Comparison of ENCODE assay signal across 37 cellular contexts in the genomic region with DNA sequence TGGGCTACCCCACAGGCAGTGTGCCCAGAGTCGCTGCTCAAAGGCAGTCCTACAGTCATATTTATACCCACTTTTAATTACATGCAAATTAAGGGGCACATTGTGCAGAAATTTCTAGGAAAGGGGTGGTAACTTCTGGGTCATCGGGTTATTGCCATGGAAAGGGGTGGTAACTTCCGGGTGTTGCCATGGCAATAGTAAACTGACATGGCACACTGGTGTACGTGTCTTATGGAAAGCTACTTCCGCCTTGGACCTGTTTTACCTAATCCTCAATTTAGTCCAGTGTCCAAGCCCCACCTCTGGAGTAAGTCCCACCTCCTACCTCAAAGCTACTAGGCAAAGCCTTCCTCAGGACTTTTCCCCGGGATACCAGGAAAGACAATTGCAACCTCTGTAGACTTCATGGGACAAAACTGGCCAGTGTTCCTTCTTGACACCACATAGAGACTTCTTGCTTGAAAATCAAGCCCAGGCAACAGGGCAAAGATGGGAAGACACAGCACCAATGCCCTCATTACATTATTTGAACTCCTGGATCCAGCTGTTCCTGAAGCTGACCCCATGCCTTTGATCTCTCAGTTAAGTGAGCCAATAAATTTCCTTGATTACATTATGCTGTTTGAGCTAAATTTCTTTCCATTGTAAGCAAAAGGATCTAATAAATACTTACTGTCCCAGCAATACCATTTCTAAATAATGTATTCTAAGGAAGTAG.
"Had no signal": no experiment of that assay in that cellular context is flagged by ENCODE, and none has a peak within 500 bp of the region (broad histone marks: within the 10 kb centered on the region; RNA-seq: fewer than 3 reads in every experiment).

No MANE protein-coding gene starts in this region.

- H3K36me3 ChIP-seq: adrenal gland, brain microvascular endothelial cell, breast epithelium had no signal

- H3K36me3 Mint-ChIP-seq: activated CD4-positive, alpha-beta memory T cell treated with anti-CD3 and anti-CD28 coated beads for 36 hours; activated naive CD4-positive, alpha-beta T cell treated with anti-CD3 and anti-CD28 coated beads, Interleukin-2, amount 50 U/mL, for 72 hours; activated naive CD8-positive, alpha-beta T cell treated with anti-CD3 and anti-CD28 coated beads for 36 hours had no signal

- DNase-seq: activated B cell treated with CpG ODN at 0.5 μM for 24 hours; activated CD4-positive, alpha-beta memory T cell treated with anti-CD3 and anti-CD28 coated beads for 36 hours; activated CD4-positive, alpha-beta T cell treated with anti-CD3 and anti-CD28 coated beads for 4 hours; activated CD4-positive, alpha-beta T cell treated with anti-CD3 and anti-CD28 coated beads, Interleukin-2, amount 10 ng/mL, durations not matched to agents 24 days and 14 days; activated CD4-positive, alpha-beta T cell treated with anti-CD3 and anti-CD28 coated beads, Interleukin-2, amount 50 U/mL, for 1 hour; activated CD4-positive, alpha-beta T cell treated with anti-CD3 and anti-CD28 coated beads, Interleukin-2, amount 50 U/mL, for 4 hours; activated CD4-positive, CD25-positive, alpha-beta regulatory T cell treated with anti-CD3 and anti-CD28 coated beads, Interleukin-2, amount 50 U/mL, for 72 hours; activated CD8-positive, alpha-beta memory T cell treated with anti-CD3 and anti-CD28 coated beads, Interleukin-2, amount 50 U/mL, for 4 hours; activated CD8-positive, alpha-beta T cell treated with anti-CD3 and anti-CD28 coated beads for 36 hours; activated effector memory CD4-positive, alpha-beta T cell treated with anti-CD3 and anti-CD28 coated beads, Interleukin-2, amount 50 U/mL, for 16 hours; activated gamma-delta T cell treated with Interleukin-2 at 50 U/mL for 16 hours; activated naive CD4-positive, alpha-beta T cell; activated naive CD4-positive, alpha-beta T cell treated with anti-CD3 and anti-CD28 coated beads for 36 hours; activated naive CD4-positive, alpha-beta T cell treated with anti-CD3 and anti-CD28 coated beads, Interleukin-2, amount 50 U/mL, for 16 hours; activated naive CD8-positive, alpha-beta T cell treated with anti-CD3 and anti-CD28 coated beads for 36 hours; activated T-cell treated with anti-CD3 and anti-CD28 coated beads for 4 hours; activated T-cell treated with anti-CD3 and anti-CD28 coated beads, Interleukin-2, amount 50 U/mL, for 1 hour; activated T-cell treated with anti-CD3 and anti-CD28 coated beads, Interleukin-2, amount 50 U/mL, for 4 hours; activated T-cell treated with anti-CD3 and anti-CD28 coated beads, Interleukin-2, amount 50 U/mL, for 72 hours; adrenal gland; amniotic stem cell; aorta; body of pancreas; brain microvascular endothelial cell; central memory CD4-positive, alpha-beta T cell; T-helper 1 cell; T-helper 2 cell; T-helper 9 cell had no signal

- H3K27ac ChIP-seq: adrenal gland, body of pancreas, brain microvascular endothelial cell, breast epithelium, VCaP had no signal

- H3K4me3 Mint-ChIP-seq: activated B cell treated with CpG ODN at 0.5 μM for 24 hours; activated CD4-positive, alpha-beta memory T cell treated with anti-CD3 and anti-CD28 coated beads for 36 hours; activated CD4-positive, alpha-beta T cell treated with anti-CD3 and anti-CD28 coated beads, Interleukin-2, amount 10 ng/mL, durations not matched to agents 24 days and 14 days; activated CD8-positive, alpha-beta T cell treated with anti-CD3 and anti-CD28 coated beads for 36 hours; activated naive CD4-positive, alpha-beta T cell treated with anti-CD3 and anti-CD28 coated beads for 36 hours; activated naive CD8-positive, alpha-beta T cell treated with anti-CD3 and anti-CD28 coated beads for 36 hours; activated T-cell treated with anti-CD3 and anti-CD28 coated beads, Interleukin-2, amount 50 U/mL, for 4 hours; activated T-cell treated with anti-CD3 and anti-CD28 coated beads, Interleukin-2, amount 50 U/mL, for 72 hours; activated T-helper 1 cell treated with anti-CD3 and anti-CD28 coated beads, Interleukin-12 subunit alpha, Interleukin-12 subunit beta, Interleukin-2, Interleukin-4 antibody, amounts not matched to agents 30 ng/mL and 10 ng/mL and 1 ng/mL, durations not matched to agents 14 hours and 24 hours and 36 hours; activated T-helper 17 cell treated with anti-CD3 and anti-CD28 coated beads, Interleukin-2, amount 50 U/mL, for 72 hours; T-helper 1 cell treated with Interleukin-12 subunit alpha and Interleukin-12 subunit beta and Interleukin-4 antibody, amounts not matched to agents 30 μg/mL and 1 μg/mL, for 36 hours; T-helper 2 cell treated with Interferon-gamma antibody and Interleukin-4, amounts not matched to agents 5 μg/mL and 100 μg/mL, for 36 hours had no signal

- H3K4me3 ChIP-seq: adrenal gland, body of pancreas, breast epithelium had no signal

- H3K27me3 Mint-ChIP-seq: activated B cell treated with CpG ODN at 0.5 μM for 24 hours had no signal

- H3K4me1 ChIP-seq: breast epithelium had no signal

- H3K27me3 ChIP-seq: adrenal gland, body of pancreas, brain microvascular endothelial cell, breast epithelium had no signal

- FAIRE-seq: astrocyte, TTC549 had no signal

- H3K4me1 Mint-ChIP-seq: activated B cell treated with CpG ODN at 0.5 μM for 24 hours; activated CD4-positive, alpha-beta T cell treated with anti-CD3 and anti-CD28 coated beads, Interleukin-2, amount 10 ng/mL, durations not matched to agents 24 days and 14 days; activated naive CD8-positive, alpha-beta T cell treated with anti-CD3 and anti-CD28 coated beads for 36 hours; activated T-helper 17 cell treated with anti-CD3 and anti-CD28 coated beads, Interleukin-2, amount 50 U/mL, for 72 hours had no signal

- H3K9me3 Mint-ChIP-seq: activated B cell treated with CpG ODN at 0.5 μM for 24 hours; activated CD4-positive, alpha-beta memory T cell treated with anti-CD3 and anti-CD28 coated beads for 36 hours; activated CD4-positive, alpha-beta T cell treated with anti-CD3 and anti-CD28 coated beads, Interleukin-2, amount 10 ng/mL, durations not matched to agents 24 days and 14 days; activated CD8-positive, alpha-beta T cell treated with anti-CD3 and anti-CD28 coated beads for 36 hours; activated naive CD4-positive, alpha-beta T cell treated with anti-CD3 and anti-CD28 coated beads for 36 hours; activated naive CD4-positive, alpha-beta T cell treated with anti-CD3 and anti-CD28 coated beads, Interleukin-2, amount 50 U/mL, for 72 hours; activated naive CD8-positive, alpha-beta T cell treated with anti-CD3 and anti-CD28 coated beads for 36 hours; activated T-helper 1 cell treated with anti-CD3 and anti-CD28 coated beads, Interleukin-12 subunit alpha, Interleukin-12 subunit beta, Interleukin-2, Interleukin-4 antibody, amounts not matched to agents 30 ng/mL and 10 ng/mL and 1 ng/mL, durations not matched to agents 14 hours and 24 hours and 36 hours; activated T-helper 17 cell treated with anti-CD3 and anti-CD28 coated beads, Interleukin-2, amount 50 U/mL, for 72 hours; T-helper 1 cell treated with Interleukin-12 subunit alpha and Interleukin-12 subunit beta and Interleukin-4 antibody, amounts not matched to agents 30 μg/mL and 1 μg/mL, for 36 hours; T-helper 2 cell treated with Interferon-gamma antibody and Interleukin-4, amounts not matched to agents 5 μg/mL and 100 μg/mL, for 36 hours had no signal

- H3K9me3 ChIP-seq: adrenal gland, body of pancreas, breast epithelium had no signal

- H3K27ac Mint-ChIP-seq: activated B cell treated with CpG ODN at 0.5 μM for 24 hours; activated CD4-positive, alpha-beta memory T cell treated with anti-CD3 and anti-CD28 coated beads for 36 hours; activated CD4-positive, alpha-beta T cell treated with anti-CD3 and anti-CD28 coated beads, Interleukin-2, amount 10 ng/mL, durations not matched to agents 24 days and 14 days; activated CD8-positive, alpha-beta T cell treated with anti-CD3 and anti-CD28 coated beads for 36 hours; activated naive CD4-positive, alpha-beta T cell treated with anti-CD3 and anti-CD28 coated beads for 36 hours; activated naive CD4-positive, alpha-beta T cell treated with anti-CD3 and anti-CD28 coated beads, Interleukin-2, amount 50 U/mL, for 72 hours; activated naive CD8-positive, alpha-beta T cell treated with anti-CD3 and anti-CD28 coated beads for 36 hours; activated T-cell treated with anti-CD3 and anti-CD28 coated beads, Interleukin-2, amount 50 U/mL, for 72 hours; activated T-helper 1 cell treated with anti-CD3 and anti-CD28 coated beads, Interleukin-12 subunit alpha, Interleukin-12 subunit beta, Interleukin-2, Interleukin-4 antibody, amounts not matched to agents 30 ng/mL and 10 ng/mL and 1 ng/mL, durations not matched to agents 14 hours and 24 hours and 36 hours; activated T-helper 17 cell treated with anti-CD3 and anti-CD28 coated beads, Interleukin-2, amount 50 U/mL, for 72 hours; T-helper 1 cell treated with Interleukin-12 subunit alpha and Interleukin-12 subunit beta and Interleukin-4 antibody, amounts not matched to agents 30 μg/mL and 1 μg/mL, for 36 hours; T-helper 2 cell treated with Interferon-gamma antibody and Interleukin-4, amounts not matched to agents 5 μg/mL and 100 μg/mL, for 36 hours had no signal

- ATAC-seq: activated CD8-positive, alpha-beta T cell treated with anti-CD3 and anti-CD28 coated beads for 36 hours; activated naive CD4-positive, alpha-beta T cell treated with anti-CD3 and anti-CD28 coated beads, Interleukin-2, amount 50 U/mL, for 72 hours; activated T-cell treated with anti-CD3 and anti-CD28 coated beads, Interleukin-2, amount 50 U/mL, for 4 hours; activated T-cell treated with anti-CD3 and anti-CD28 coated beads, Interleukin-2, amount 50 U/mL, for 72 hours; activated T-helper 17 cell treated with anti-CD3 and anti-CD28 coated beads, Interleukin-2, amount 50 U/mL, for 72 hours; body of pancreas had no signal
